ENCODE assay signal across 8 cellular contexts in genomic region chr22:19034031-19034723, GRCh38.
DNase-seq lines count a peak whose midpoint lies in the region; ATAC-seq and TF ChIP-seq lines count a peak whose summit lies in the region.
"Not testable (repeated sequence)": the region's sequence is repeated elsewhere in the genome, so short reads cannot be mapped to it uniquely, and the experiment has no call there.

No MANE protein-coding gene starts in this region.

- not testable (repeated sequence) for H4K20me1 ChIP-seq in H9 (ENCODE audit: control insufficient read depth, insufficient read depth, insufficient read length)

- not testable (repeated sequence) for H2BK5ac ChIP-seq in H9 (ENCODE audit: insufficient read length, low read length)

- H3K27ac Mint-ChIP-seq in H9 (peak overlapping the region in 2 of 3 experiments; percentile 44 to 87; a peak in 2 of 7 replicates), T-helper 17 cell (peak overlapping the region; percentile 32)
- H3K27ac Mint-ChIP-seq in endodermal cell, result not testable (repeated sequence)

- WGBS in H9 (ENCODE audit: extremely low coverage, insufficient read length, low lambda C conversion rate), result no CpG with 5 or more reads among the region's 6 CpGs
- 87% methylated on average over 3 of the region's 6 CpGs; no CpG with 5 or more reads in 1 of the 2 experiments for WGBS in endodermal cell (ENCODE audit: insufficient coverage in 1 of 2, insufficient read length in 1 of 2), 2 experiments

- H3K4me1 ChIP-seq in H9 (ENCODE audit: insufficient read depth, low read length); endodermal cell (ENCODE audit: control insufficient read depth, insufficient read depth, low read length); upper lobe of right lung: not testable (repeated sequence)

- not testable (repeated sequence) for H3K9ac ChIP-seq in H9 (ENCODE audit: extremely low read depth, insufficient read length, low read length); endodermal cell (ENCODE audit: extremely low read depth, low read length, poor library complexity, severe bottlenecking)

- not testable (repeated sequence) for H3K14ac ChIP-seq in H9 (ENCODE audit: insufficient read depth, low read length)

- not testable (repeated sequence) for H2BK15ac ChIP-seq in H9 (ENCODE audit: low read depth, low read length)

- not testable (repeated sequence) for H2BK120ac ChIP-seq in H9 (ENCODE audit: low read depth, low read length, poor library complexity, severe bottlenecking)

- intact Hi-C loops in sciatic nerve (cut with DNase I); upper lobe of right lung (cut with DNase I): not testable (repeated sequence)

- H3K9me3 ChIP-seq in H9 (ENCODE audit: control insufficient read depth, low read depth, low read length); T-helper 17 cell (ENCODE audit: control insufficient read depth, low read length, poor library complexity, severe bottlenecking); endodermal cell (ENCODE audit: control insufficient read depth, low read length); upper lobe of right lung: not testable (repeated sequence)

- not testable (repeated sequence) for H3K18ac ChIP-seq in H9 (ENCODE audit: insufficient read length, low read depth, low read length)

- TF ChIP-seq CTCF in H9 (conservative IDR thresholded peaks at IDR 0.05); endodermal cell (conservative IDR thresholded peaks at IDR 0.05); upper lobe of right lung (IDR thresholded peaks at IDR 0.05): not testable (repeated sequence)

- not testable (repeated sequence) for H3K23me2 ChIP-seq in H9 (ENCODE audit: insufficient read length, low read depth, low read length, poor library complexity, severe bottlenecking)

- not testable (repeated sequence) for H3K4me3 ChIP-seq in endodermal cell (ENCODE audit: low read length); upper lobe of right lung

- not testable (repeated sequence) for H4K5ac ChIP-seq in H9 (ENCODE audit: insufficient read length, low read depth, low read length)

- not testable (repeated sequence) for H2AFZ ChIP-seq in H9 (ENCODE audit: low read length)

- H3K79me1 ChIP-seq in H9 (ENCODE audit: insufficient read depth, low read depth, low read length, poor library complexity, severe bottlenecking), result not testable (repeated sequence)

- not testable (repeated sequence) for H3K27me3 ChIP-seq in H9 (ENCODE audit: insufficient read depth, low read length); upper lobe of right lung
- peaks cover 22% of the 10 kb centered on the region for H3K27me3 ChIP-seq in endodermal cell (ENCODE audit: control insufficient read depth, insufficient read depth, low read length, poor library complexity, severe bottlenecking)

- H4K8ac ChIP-seq in H9 (replicated peaks; ENCODE audit: insufficient read length, low read depth, low read length), result not testable (repeated sequence)

- not testable (repeated sequence) for H4K91ac ChIP-seq in H9 (ENCODE audit: insufficient read length, low read depth, low read length)

- not testable (repeated sequence) for ATAC-seq in T-helper 17 cell, sciatic nerve, upper lobe of right lung

- not testable (repeated sequence) for H3K4me3 Mint-ChIP-seq in H9, T-helper 17 cell, endodermal cell

- not testable (repeated sequence) for H2BK12ac ChIP-seq in H9 (ENCODE audit: insufficient read length, low read depth, low read length)

- not testable (repeated sequence) for H3K36me3 ChIP-seq in endodermal cell (ENCODE audit: control insufficient read depth, insufficient read depth, low read length)
- H3K36me3 ChIP-seq in upper lobe of right lung, result peaks cover 15% of the 10 kb centered on the region

- H3K56ac ChIP-seq in H9 (ENCODE audit: insufficient read length, low read depth, low read length), result not testable (repeated sequence)

- peaks cover 4 to 11% of the 10 kb centered on the region in 2 experiments for H3K4me1 Mint-ChIP-seq in H9
- H3K4me1 Mint-ChIP-seq in T-helper 17 cell, endodermal cell: not testable (repeated sequence)

- not testable (repeated sequence) for DNase-seq in H9, T-helper 17 cell
- DNase-seq in activated effector memory CD4-positive, alpha-beta T cell treated with anti-CD3 and anti-CD28 coated beads, Interleukin-2, amount 50 U/mL, for 16 hours, result peak; percentile 46
- DNase-seq in endodermal cell, result peak; percentile 35
- peak; percentile 43 for DNase-seq in islet precursor cell
- peak; percentile 69 for DNase-seq in mesenteric fat pad (ENCODE audit: low spot score)
- peak; percentile 31 for DNase-seq in sciatic nerve (ENCODE audit: low spot score)
- DNase-seq in upper lobe of right lung, result peak; percentile 31

- H3K36me3 Mint-ChIP-seq in H9 (ENCODE audit: insufficient read depth in 1 of 3, low read depth in 3 of 3); T-helper 17 cell (ENCODE audit: low read depth); endodermal cell (ENCODE audit: low read depth): not testable (repeated sequence)

- H3K4ac ChIP-seq in H9 (ENCODE audit: low read depth, low read length), result not testable (repeated sequence)

- not testable (repeated sequence) for H3K4me2 ChIP-seq in H9 (ENCODE audit: insufficient read depth, insufficient read length, low read length)

- H3K27me3 Mint-ChIP-seq in H9 (ENCODE audit: low read depth) (peaks cover 29% of the 10 kb centered on the region), endodermal cell (ENCODE audit: insufficient read depth) (peaks cover 29% of the 10 kb centered on the region)
- not testable (repeated sequence) for H3K27me3 Mint-ChIP-seq in T-helper 17 cell

- H3T11ph ChIP-seq in H9 (ENCODE audit: low read length), result not testable (repeated sequence)

- not testable (repeated sequence) for H3K23ac ChIP-seq in H9 (ENCODE audit: insufficient read length, low read depth, low read length)

- H3K79me2 ChIP-seq in H9 (ENCODE audit: insufficient read depth, low read length), result not testable (repeated sequence)

- H3K9me3 Mint-ChIP-seq in H9, endodermal cell: not testable (repeated sequence)

- H2BK20ac ChIP-seq in H9 (ENCODE audit: low read depth, low read length, poor library complexity, severe bottlenecking), result not testable (repeated sequence)

- H2AK5ac ChIP-seq in H9 (ENCODE audit: insufficient read length, low read length), result not testable (repeated sequence)

- not testable (repeated sequence) for H3K27ac ChIP-seq in H9 (ENCODE audit: insufficient read length, low read depth, low read length); endodermal cell (ENCODE audit: low read depth, low read length); upper lobe of right lung
